ENCODE assay signal across 16 cellular contexts in the genomic region with DNA sequence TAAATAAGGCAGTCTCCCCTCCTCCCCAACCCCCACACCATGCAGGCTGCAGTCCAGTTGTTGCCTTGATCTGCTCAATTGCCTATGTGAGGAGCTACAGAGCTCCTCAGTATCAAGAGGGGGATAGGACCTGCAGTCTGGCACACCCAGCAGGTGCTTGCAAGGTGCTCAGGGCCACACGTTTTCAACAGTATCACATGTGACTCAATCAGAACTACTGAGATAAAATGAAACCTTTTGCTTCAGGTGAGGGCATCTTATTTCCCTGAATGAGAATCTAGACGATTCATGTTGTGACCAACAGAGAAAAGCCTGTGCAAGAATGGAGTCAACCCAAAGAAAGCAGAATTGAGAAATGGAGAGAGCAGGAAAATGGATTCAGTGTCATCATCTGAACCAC. TPM values are rescaled to one million over a fixed set of nuclear protein-coding genes. Genes with fewer than 3 reads are reported as not detected.
A peak's percentile ranks its signal among the peaks of the same experiment; 100 is the strongest.
DNase-seq lines count a peak whose midpoint lies in the region; ATAC-seq, FAIRE-seq and TF ChIP-seq lines count a peak whose summit lies in the region.
"Had no signal": no experiment of that assay in that cellular context is flagged by ENCODE, and none has a peak within 500 bp of the region (broad histone marks: within the 10 kb centered on the region; RNA-seq: fewer than 3 reads in every experiment).

No MANE protein-coding gene starts in this region.

- peak overlapping the region; percentile 64; the same call in 2 of the 3 replicates for H3K4me2 ChIP-seq in A549
- peak overlapping the region in 8 of 11 experiments; percentile 25 to 74 (median 58); a peak in 15 of 22 replicates for H3K4me2 ChIP-seq in BLaER1 treated with 17β-estradiol and CSF1 and Interleukin-3, amounts not matched to agents 10 nM and 100 nM

- H3K9ac ChIP-seq in BLaER1 treated with 17β-estradiol and CSF1 and Interleukin-3, amounts not matched to agents 10 nM and 100 nM, result no peak overlapping the region
- H3K9ac ChIP-seq: GM23248 had no signal

- CTCF ChIA-PET in A549 (lab: Yijun Ruan, JAX), result no interaction called here

- no peak for DNase-seq in A549 (ENCODE audit: low read depth in 1 of 2, low spot score in 1 of 2)
- no peak for DNase-seq in activated T-helper 2 cell treated with anti-CD3 and anti-CD28 coated beads, Interferon-gamma antibody, Interleukin-2, Interleukin-4, amounts not matched to agents 10 μg/mL and 5 μg/mL and 100 μg/mL, durations not matched to agents 14 hours and 24 hours and 36 hours (ENCODE audit: low spot score)
- no peak for DNase-seq in omental fat pad (ENCODE audit: low spot score)
- no peak for DNase-seq in COR-L47 (lab: John Stamatoyannopoulos, UW)
- DNase-seq in NCI-H2227 treated with DMSO at 0.1 percent for 48 hours (lab: John Stamatoyannopoulos, UW), result no peak
- DNase-seq: activated CD4-positive, CD25-positive, alpha-beta regulatory T cell; cerebellar nuclear complex; GM23248; hippocampal formation; NCI-H1694; T-helper 2 cell had no signal

- peaks cover 39% of the 10 kb centered on the region for H3K4me1 Mint-ChIP-seq in activated T-helper 2 cell treated with anti-CD3 and anti-CD28 coated beads, Interferon-gamma antibody, Interleukin-2, Interleukin-4, amounts not matched to agents 10 μg/mL and 5 μg/mL and 100 μg/mL, durations not matched to agents 14 hours and 24 hours and 36 hours (ENCODE audit: low read depth)

- H3K4me3 Mint-ChIP-seq in activated T-helper 2 cell treated with anti-CD3 and anti-CD28 coated beads, Interferon-gamma antibody, Interleukin-2, Interleukin-4, amounts not matched to agents 10 μg/mL and 5 μg/mL and 100 μg/mL, durations not matched to agents 14 hours and 24 hours and 36 hours (ENCODE audit: low read depth), result no peak overlapping the region
- H3K4me3 Mint-ChIP-seq: neural crest cell had no signal

- peaks cover 53% of the 10 kb centered on the region for H3K4me1 ChIP-seq in A549
- H3K4me1 ChIP-seq in BLaER1 treated with 17β-estradiol and CSF1 and Interleukin-3, amounts not matched to agents 10 nM and 100 nM, result peaks cover 0 to 31% (median 26%) of the 10 kb centered on the region in 10 experiments; a peak in 17 of 20 replicates

- intact Hi-C loops in activated T-helper 2 cell treated with anti-CD3 and anti-CD28 coated beads, Interferon-gamma antibody, Interleukin-2, Interleukin-4, amounts not matched to agents 10 μg/mL and 5 μg/mL and 100 μg/mL, durations not matched to agents 14 hours and 24 hours and 36 hours (cut with micrococcal nuclease), result no loop called here

- H3K4me3 ChIP-seq in A549, result no peak overlapping the region
- H3K4me3 ChIP-seq in BLaER1 treated with 17β-estradiol and CSF1 and Interleukin-3, amounts not matched to agents 10 nM and 100 nM, result no peak overlapping the region
- H3K4me3 ChIP-seq: GM23248, thoracic aorta had no signal

- no peak for TF ChIP-seq CTCF in A549 (IDR thresholded peaks at IDR 0.05)
- no peak for TF ChIP-seq CTCF in omental fat pad (IDR thresholded peaks at IDR 0.05)

- peaks cover 9% of the 10 kb centered on the region for H3K27me3 Mint-ChIP-seq in activated T-helper 2 cell treated with anti-CD3 and anti-CD28 coated beads, Interferon-gamma antibody, Interleukin-2, Interleukin-4, amounts not matched to agents 10 μg/mL and 5 μg/mL and 100 μg/mL, durations not matched to agents 14 hours and 24 hours and 36 hours (ENCODE audit: low read depth)

- no peak for TF ChIP-seq EP300 in A549 (IDR thresholded peaks at IDR 0.05)

- no peak for FAIRE-seq in A549 (lab: Jason Lieb, UNC)
- FAIRE-seq: HTR-8/SVneo had no signal

- TF ChIP-seq POLR2A in A549 (IDR thresholded peaks at IDR 0.05; ENCODE audit: low read length), result no peak

- peak overlapping the region; percentile 26 for H3K27ac Mint-ChIP-seq in activated T-helper 2 cell treated with anti-CD3 and anti-CD28 coated beads, Interferon-gamma antibody, Interleukin-2, Interleukin-4, amounts not matched to agents 10 μg/mL and 5 μg/mL and 100 μg/mL, durations not matched to agents 14 hours and 24 hours and 36 hours

- 67% methylated on average over 2 of the region's 2 CpGs for WGBS in A549 (ENCODE audit: missing lambda C conversion rate)

- no peaks in the 10 kb centered on the region for H3K36me3 ChIP-seq in BLaER1 treated with 17β-estradiol and CSF1 and Interleukin-3, amounts not matched to agents 10 nM and 100 nM
- H3K36me3 ChIP-seq: thoracic aorta had no signal

- POLR2A ChIA-PET in A549 (lab: Yijun Ruan, JAX), result interaction anchor here (1.5 kb wide), 1 partner anchor 31 kb away, joined by 3 read pairs; no protein-coding TSS in a partner anchor

- no peaks in the 10 kb centered on the region for H3K9me3 Mint-ChIP-seq in activated T-helper 2 cell treated with anti-CD3 and anti-CD28 coated beads, Interferon-gamma antibody, Interleukin-2, Interleukin-4, amounts not matched to agents 10 μg/mL and 5 μg/mL and 100 μg/mL, durations not matched to agents 14 hours and 24 hours and 36 hours
- H3K9me3 Mint-ChIP-seq: neural crest cell had no signal

- H3K27me3 ChIP-seq in BLaER1 treated with 17β-estradiol and CSF1 and Interleukin-3, amounts not matched to agents 10 nM and 100 nM, result no peaks in the 10 kb centered on the region; a peak in 1 of 22 replicates

- no peaks in the 10 kb centered on the region for H4K20me1 ChIP-seq in BLaER1 treated with 17β-estradiol and CSF1 and Interleukin-3, amounts not matched to agents 10 nM and 100 nM

- H3K27ac ChIP-seq in A549, result peak overlapping the region; percentile 64 to 68; a peak in 4 of 6 replicates
- peak overlapping the region in 4 of 11 experiments; percentile 8 to 49 (median 40); a peak in 4 of 22 replicates for H3K27ac ChIP-seq in BLaER1 treated with 17β-estradiol and CSF1 and Interleukin-3, amounts not matched to agents 10 nM and 100 nM
- H3K27ac ChIP-seq: GM23248, thoracic aorta had no signal

- no peaks in the 10 kb centered on the region for H3K36me3 Mint-ChIP-seq in activated T-helper 2 cell treated with anti-CD3 and anti-CD28 coated beads, Interferon-gamma antibody, Interleukin-2, Interleukin-4, amounts not matched to agents 10 μg/mL and 5 μg/mL and 100 μg/mL, durations not matched to agents 14 hours and 24 hours and 36 hours (ENCODE audit: low read depth)

- no peak for ATAC-seq in A549
- ATAC-seq in HG02759 (IDR thresholded peaks at IDR 0.05; ENCODE audit: unreplicated experiment), result peak; percentile 52
- ATAC-seq in omental fat pad (ENCODE audit: low FRiP score), result no peak

- no peak for TF ChIP-seq RAD21 in A549 (conservative IDR thresholded peaks at IDR 0.05 in 1 of 2, IDR thresholded peaks at IDR 0.05 in 1 of 2)

- no peaks in the 10 kb centered on the region for H3K9me3 ChIP-seq in A549
- no peaks in the 10 kb centered on the region for H3K9me3 ChIP-seq in BLaER1 treated with 17β-estradiol and CSF1 and Interleukin-3, amounts not matched to agents 10 nM and 100 nM (replicated peaks in 1 of 11)
- H3K9me3 ChIP-seq: thoracic aorta had no signal

TF ChIP-seq in A549, 52 proteins besides CTCF, POLR2A, EP300 and RAD21:
- TF ChIP-seq RARB (CRISPR knock-in tag; IDR thresholded peaks at IDR 0.05) (no peak), MAFK (IDR thresholded peaks at IDR 0.05; ENCODE audit: partially characterized antibody) (no peak), MAZ (IDR thresholded peaks at IDR 0.05; ENCODE audit: borderline replicate concordance, low read depth, low read length) (no peak), TFCP2L1 (CRISPR knock-in tag; IDR thresholded peaks at IDR 0.05) (no peak), POLR2AphosphoS2 (conservative IDR thresholded peaks at IDR 0.05; ENCODE audit: low read length) (no peak)

RNA-seq across cellular contexts. Expression of a gene that starts 23.5 kb away (rescaled TPM):
- 16.4 and 21.9 TPM in 2 replicates for polyA plus RNA-seq in A549 (2011; rRNA removed)
- 3.6 and 4.2 TPM in 2 replicates for polyA plus RNA-seq in A549 (2012; cell fraction: cytosol; rRNA removed)
- polyA plus RNA-seq in A549 (2012; cell fraction: nucleus; rRNA removed), result 3.3 and 4.3 TPM in 2 replicates
- polyA plus RNA-seq in A549 (2017; fragmentation: RNase III; extraction: RNeasy Plus Mini Kit Qiagen cat#74134 plus additional on column Dnase treatment), result 7.4 to 8.5 TPM (median 8.2 TPM) in 3 replicates
- polyA minus RNA-seq in A549 (2011; rRNA and poly(A)+ RNA removed), result 18.7 and 19.8 TPM in 2 replicates
- total RNA-seq in activated T-helper 2 cell treated with anti-CD3 and anti-CD28 coated beads, Interferon-gamma antibody, Interleukin-2, Interleukin-4, amounts not matched to agents 10 μg/mL and 5 μg/mL and 100 μg/mL, durations not matched to agents 14 hours and 24 hours and 36 hours, result 16.9 and 17.8 TPM in 2 replicates
- total RNA-seq in omental fat pad, result 10 to 100 TPM in 3 of 4 donors, 1 to 10 TPM in 1; 9.7 to 43.7 (median 16.5) TPM
